In the genomic region with DNA sequence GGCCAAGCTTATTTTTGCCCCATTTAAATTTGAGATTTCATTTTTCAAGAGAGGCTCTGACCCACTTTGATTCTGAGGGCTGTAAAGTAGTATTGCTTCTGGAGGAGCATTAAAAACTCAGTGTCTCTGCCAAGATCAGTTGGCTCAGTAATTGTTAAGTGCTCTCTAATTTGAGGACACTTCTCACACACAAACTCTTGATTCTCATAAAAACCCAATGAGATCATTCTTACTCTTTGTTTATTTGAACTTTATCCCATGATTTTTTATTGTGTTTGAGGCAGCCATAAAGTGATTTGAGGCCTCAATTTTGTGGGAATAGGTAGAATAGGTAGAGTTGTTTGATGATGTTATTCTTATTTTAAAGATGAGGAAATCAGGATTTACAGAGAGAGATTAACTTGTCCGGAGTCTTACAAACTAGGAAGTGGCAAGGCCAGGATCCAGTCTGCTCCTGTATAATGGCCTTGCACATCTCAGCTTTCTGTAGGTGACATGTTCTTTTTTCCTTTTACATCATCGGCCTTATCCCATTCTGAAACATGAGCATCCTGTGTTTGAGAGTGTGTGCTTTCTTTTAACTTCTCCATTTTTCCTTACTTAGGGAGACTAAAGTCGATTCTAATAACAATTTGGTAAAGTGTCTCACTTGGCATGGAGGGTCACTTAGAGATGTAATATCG, we compare ENCODE assay signal across 21 cellular contexts.
DNase-seq lines count a peak whose midpoint lies in the region; ATAC-seq, FAIRE-seq and TF ChIP-seq lines count a peak whose summit lies in the region.
"Had no signal": no experiment of that assay in that cellular context is flagged by ENCODE, and none has a peak within 500 bp of the region (broad histone marks: within the 10 kb centered on the region; RNA-seq: fewer than 3 reads in every experiment).

No MANE protein-coding gene starts in this region.

- TF ChIP-seq POLR2A in esophagus muscularis mucosa (IDR thresholded peaks at IDR 0.05; ENCODE audit: low read depth), result no peak

- no peaks in the 10 kb centered on the region for H3K27me3 ChIP-seq in esophagus muscularis mucosa
- H3K27me3 ChIP-seq in pancreas, result no peaks in the 10 kb centered on the region
- H3K27me3 ChIP-seq in smooth muscle cell (ENCODE audit: low read depth), result peaks cover 5% of the 10 kb centered on the region
- H3K27me3 ChIP-seq: gastrocnemius medialis had no signal

- DNase-seq in Right ventricle myocardium superior (no peak), cardiac septum (ENCODE audit: low spot score) (no peak), esophagus muscularis mucosa (ENCODE audit: extremely low spot score) (no peak), pancreas (no peak), smooth muscle cell (lab: John Stamatoyannopoulos, UW; ENCODE audit: unreplicated experiment) (no peak), H4 (ENCODE audit: low spot score) (no peak), left lobe of liver (ENCODE audit: low spot score) (no peak)
- DNase-seq: activated CD4-positive, alpha-beta T cell treated with anti-CD3 and anti-CD28 coated beads for 4 hours; activated CD8-positive, alpha-beta memory T cell treated with anti-CD3 and anti-CD28 coated beads, Interleukin-2, amount 50 U/mL, for 48 hours; activated gamma-delta T cell; CD4-positive, CD25-positive, alpha-beta regulatory T cell; DMS53; gastrocnemius medialis; naive B cell; NCI-H146; stimulated activated CD4-positive, alpha-beta T cell treated with anti-CD3 and anti-CD28 coated beads, Interleukin-12 subunit alpha, Interleukin-12 subunit beta, amount 100 ng/mL, for 4 hours had no signal

- H2AFZ ChIP-seq in smooth muscle cell (ENCODE audit: low read depth), result no peak overlapping the region
- H2AFZ ChIP-seq: GM23338 had no signal

- TF ChIP-seq CTCF in esophagus muscularis mucosa (IDR thresholded peaks at IDR 0.05) (no peak), pancreas (IDR thresholded peaks at IDR 0.05) (no peak), smooth muscle cell (IDR thresholded peaks at IDR 0.05; ENCODE audit: borderline replicate concordance, insufficient read depth, poor library complexity, severe bottlenecking) (no peak)

- H3K79me2 ChIP-seq in smooth muscle cell (ENCODE audit: low read depth), result no peaks in the 10 kb centered on the region

- no peaks in the 10 kb centered on the region for H4K20me1 ChIP-seq in smooth muscle cell (ENCODE audit: low read depth)

- H3K4me2 ChIP-seq in smooth muscle cell, result no peak overlapping the region
- H3K4me2 ChIP-seq: GM23338 had no signal

- H3K27ac ChIP-seq in esophagus muscularis mucosa (replicated peaks in 1 of 4) (peak overlapping the region in 3 of 4 donors; percentile 10 to 54 (median 30)), pancreas (no peak overlapping the region), smooth muscle cell (ENCODE audit: low read depth) (no peak overlapping the region)
- H3K27ac ChIP-seq: gastrocnemius medialis had no signal

- H3K36me3 ChIP-seq in esophagus muscularis mucosa, result no peaks in the 10 kb centered on the region
- no peaks in the 10 kb centered on the region for H3K36me3 ChIP-seq in pancreas
- no peaks in the 10 kb centered on the region for H3K36me3 ChIP-seq in smooth muscle cell (ENCODE audit: low read depth)
- H3K36me3 ChIP-seq: gastrocnemius medialis had no signal

- FAIRE-seq in pancreas (lab: Jason Lieb, UNC), result peak; percentile 57

- H3K4me1 ChIP-seq in esophagus muscularis mucosa, result peaks cover 30 to 33% (median 32%) of the 10 kb centered on the region in 4 donors
- no peaks in the 10 kb centered on the region for H3K4me1 ChIP-seq in pancreas
- peaks cover 4% of the 10 kb centered on the region for H3K4me1 ChIP-seq in smooth muscle cell (ENCODE audit: low read depth)
- H3K4me1 ChIP-seq: gastrocnemius medialis had no signal

- H3K4me3 ChIP-seq in esophagus muscularis mucosa, result no peak overlapping the region
- no peak overlapping the region for H3K4me3 ChIP-seq in pancreas
- no peak overlapping the region for H3K4me3 ChIP-seq in smooth muscle cell
- H3K4me3 ChIP-seq: gastrocnemius medialis, GM23338 had no signal

- H3F3A ChIP-seq in smooth muscle cell (ENCODE audit: low read depth), result no peaks in the 10 kb centered on the region

- ATAC-seq in Right ventricle myocardium superior (ENCODE audit: poor library complexity), result peak; percentile 56
- ATAC-seq in pancreas, result no peak
- no peak for ATAC-seq in HG03196 (IDR thresholded peaks at IDR 0.05; ENCODE audit: unreplicated experiment)
- ATAC-seq in left lobe of liver, result no peak
- ATAC-seq: gastrocnemius medialis; GM23338; Panc1; SK-N-SH treated with all-trans-retinoic acid at 6 μM for 48 hours; stimulated activated effector memory CD8-positive, alpha-beta T cell treated with anti-CD3 and anti-CD28 coated beads, Interleukin-12 subunit alpha, Interleukin-12 subunit beta, amount 100 ng/mL, for 72 hours had no signal

- TF ChIP-seq EP300 in esophagus muscularis mucosa (IDR thresholded peaks at IDR 0.05), result no peak

- H3K9ac ChIP-seq in smooth muscle cell (ENCODE audit: low read depth), result no peak overlapping the region

- 82% methylated on average over 4 of the region's 4 CpGs for WGBS in esophagus muscularis mucosa
- 79 to 83% methylated on average over 4 of the region's 4 CpGs for WGBS in pancreas, 2 donors
- WGBS in smooth muscle cell (ENCODE audit: low lambda C conversion rate), result 83% methylated on average over 4 of the region's 4 CpGs

- no peaks in the 10 kb centered on the region for H3K9me3 ChIP-seq in esophagus muscularis mucosa
- H3K9me3 ChIP-seq in pancreas, result no peaks in the 10 kb centered on the region
- no peaks in the 10 kb centered on the region for H3K9me3 ChIP-seq in smooth muscle cell (replicated peaks; ENCODE audit: low read depth)
- H3K9me3 ChIP-seq: gastrocnemius medialis had no signal

- intact Hi-C loops in Right ventricle myocardium superior (cut with DNase I) (no loop called here), cardiac septum (cut with DNase I) (loop anchor here (10.0 kb wide), 1 partner anchor 223 kb away; no protein-coding TSS in a partner anchor), esophagus muscularis mucosa (cut with DNase I) (loop anchor here (10.0 kb wide), 1 partner anchor 167 kb away; no protein-coding TSS in a partner anchor), pancreas (cut with DNase I) (no loop called here)

Comparison
In these comparisons a context has a peak if more than half of its experiments do, and no peak if none do; other contexts are left out.
1. intact Hi-C loops: an anchor here in cardiac septum (10.0 kb wide) and esophagus muscularis mucosa (10.0 kb wide); none called in Right ventricle myocardium superior and pancreas.
2. H3K27ac ChIP-seq: peak in esophagus muscularis mucosa (3 of 4); none in pancreas (0 of 4) and smooth muscle cell (single experiment).